19 cellular contexts compared by ENCODE assay signal in the genomic region with DNA sequence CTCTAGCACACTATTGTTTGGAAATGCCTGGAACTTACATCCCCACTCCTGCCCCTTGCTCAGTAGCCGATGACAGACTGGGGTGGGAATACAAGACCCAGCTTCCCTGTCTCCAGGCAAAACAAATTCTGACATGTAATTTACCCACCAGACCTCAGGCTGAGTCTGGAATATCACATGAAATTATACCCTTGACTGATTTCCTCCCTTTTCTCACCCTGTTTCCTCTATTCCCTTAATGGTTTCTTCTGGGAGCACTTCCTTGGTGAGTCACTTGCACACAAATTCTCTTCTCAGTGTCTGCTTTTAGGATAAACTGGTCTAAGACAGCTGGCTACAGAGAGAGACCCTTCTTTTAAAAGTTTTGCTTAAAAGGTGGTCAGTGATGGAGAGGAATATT.
DNase-seq lines count a peak whose midpoint lies in the region; ATAC-seq, FAIRE-seq and TF ChIP-seq lines count a peak whose summit lies in the region.
"Had no signal": no experiment of that assay in that cellular context is flagged by ENCODE, and none has a peak within 500 bp of the region (broad histone marks: within the 10 kb centered on the region; RNA-seq: fewer than 3 reads in every experiment).

No MANE protein-coding gene starts in this region.

- peak; percentile 54 for FAIRE-seq in A549 (lab: Jason Lieb, UNC)
- FAIRE-seq in bronchial epithelial cell (lab: Jason Lieb, UNC): no peak
- FAIRE-seq: GM12892, H1 had no signal

- POLR2A ChIA-PET in A549 (lab: Yijun Ruan, JAX): no interaction called here

- H3K4me1 ChIP-seq in A549: no peaks in the 10 kb centered on the region
- H3K4me1 ChIP-seq: Caco-2 had no signal

- ATAC-seq in A549: no peak
- ATAC-seq in GM21723 (IDR thresholded peaks at IDR 0.05; ENCODE audit: unreplicated experiment): no peak
- no peak for ATAC-seq in HG03354 (IDR thresholded peaks at IDR 0.05; ENCODE audit: poor library complexity, severe bottlenecking, unreplicated experiment)
- ATAC-seq: Panc1, Right ventricle myocardium inferior had no signal

- TF ChIP-seq RAD21 in A549 (conservative IDR thresholded peaks at IDR 0.05 in 1 of 2, IDR thresholded peaks at IDR 0.05 in 1 of 2): no peak

- WGBS in A549 (ENCODE audit: missing lambda C conversion rate): 72% methylated on average over 1 of the region's 1 CpG

- CTCF ChIA-PET in A549 (lab: Yijun Ruan, JAX): no interaction called here

- no peaks in the 10 kb centered on the region for H3K27me3 Mint-ChIP-seq in activated naive CD8-positive, alpha-beta T cell treated with anti-CD3 and anti-CD28 coated beads for 36 hours
- H3K27me3 Mint-ChIP-seq: CD4-positive, alpha-beta T cell had no signal

- H3K4me3 ChIP-seq in A549 (no peak overlapping the region), bronchial epithelial cell (ENCODE audit: low read depth, low read length) (no peak overlapping the region), kidney epithelial cell (ENCODE audit: low read depth, low read length) (no peak overlapping the region)

- no peak overlapping the region for H3K27ac ChIP-seq in A549
- H3K27ac ChIP-seq: 22Rv1, KMS-11 had no signal

- no peaks in the 10 kb centered on the region for H3K9me3 Mint-ChIP-seq in activated naive CD8-positive, alpha-beta T cell treated with anti-CD3 and anti-CD28 coated beads for 36 hours
- H3K9me3 Mint-ChIP-seq: CD4-positive, alpha-beta T cell had no signal

- H3K36me3 Mint-ChIP-seq in activated naive CD8-positive, alpha-beta T cell treated with anti-CD3 and anti-CD28 coated beads for 36 hours: no peaks in the 10 kb centered on the region

- TF ChIP-seq POLR2A in A549 (IDR thresholded peaks at IDR 0.05; ENCODE audit: low read length): no peak

- no peak for DNase-seq in A549 (ENCODE audit: low read depth in 1 of 2, low spot score in 1 of 2)
- peak; percentile 34 for DNase-seq in HT1080 (ENCODE audit: low read depth)
- peak; percentile 3 for DNase-seq in bronchial epithelial cell (ENCODE audit: low read depth)
- DNase-seq in kidney epithelial cell (ENCODE audit: low read depth): peak; percentile 38
- no peak for DNase-seq in NCI-H1930 (lab: John Stamatoyannopoulos, UW)
- DNase-seq in activated naive CD8-positive, alpha-beta T cell treated with anti-CD3 and anti-CD28 coated beads for 36 hours: no peak
- DNase-seq: Caco-2; CD4-positive, alpha-beta T cell; NCI-H2029; NCI-H446; NCI-H526 treated with DMSO at 0.1 percent for 48 hours had no signal

- no peak overlapping the region for H3K27ac Mint-ChIP-seq in activated naive CD8-positive, alpha-beta T cell treated with anti-CD3 and anti-CD28 coated beads for 36 hours
- H3K27ac Mint-ChIP-seq: CD4-positive, alpha-beta T cell had no signal

- no peaks in the 10 kb centered on the region for H3K4me1 Mint-ChIP-seq in activated naive CD8-positive, alpha-beta T cell treated with anti-CD3 and anti-CD28 coated beads for 36 hours

- H3K27me3 ChIP-seq in bronchial epithelial cell (ENCODE audit: control insufficient read depth, insufficient read depth, low read length): no peaks in the 10 kb centered on the region
- H3K27me3 ChIP-seq in kidney epithelial cell (ENCODE audit: control insufficient read depth, insufficient read depth, low read length): no peaks in the 10 kb centered on the region

- H3K36me3 ChIP-seq in bronchial epithelial cell (ENCODE audit: control insufficient read depth, insufficient read depth, low read length) (no peaks in the 10 kb centered on the region), kidney epithelial cell (ENCODE audit: control insufficient read depth, insufficient read depth, low read length) (no peaks in the 10 kb centered on the region)

- TF ChIP-seq CTCF in A549 (IDR thresholded peaks at IDR 0.05) (no peak), bronchial epithelial cell (IDR thresholded peaks at IDR 0.05; ENCODE audit: insufficient read depth, low read length, severe bottlenecking) (no peak), kidney epithelial cell (IDR thresholded peaks at IDR 0.05; ENCODE audit: insufficient read depth, low read length, poor library complexity, severe bottlenecking) (no peak)

- no peaks in the 10 kb centered on the region for H3K9me3 ChIP-seq in A549
- H3K9me3 ChIP-seq: Caco-2 had no signal

- H3K4me3 Mint-ChIP-seq in activated naive CD8-positive, alpha-beta T cell treated with anti-CD3 and anti-CD28 coated beads for 36 hours: no peak overlapping the region
- H3K4me3 Mint-ChIP-seq: CD4-positive, alpha-beta T cell had no signal

- TF ChIP-seq EP300 in A549 (IDR thresholded peaks at IDR 0.05): no peak

- H3K4me2 ChIP-seq in A549: no peak overlapping the region
- H3K4me2 ChIP-seq: KMS-11 had no signal

TF ChIP-seq in A549, 52 proteins besides CTCF, POLR2A, EP300 and RAD21:
- TF ChIP-seq, protein P1, sequence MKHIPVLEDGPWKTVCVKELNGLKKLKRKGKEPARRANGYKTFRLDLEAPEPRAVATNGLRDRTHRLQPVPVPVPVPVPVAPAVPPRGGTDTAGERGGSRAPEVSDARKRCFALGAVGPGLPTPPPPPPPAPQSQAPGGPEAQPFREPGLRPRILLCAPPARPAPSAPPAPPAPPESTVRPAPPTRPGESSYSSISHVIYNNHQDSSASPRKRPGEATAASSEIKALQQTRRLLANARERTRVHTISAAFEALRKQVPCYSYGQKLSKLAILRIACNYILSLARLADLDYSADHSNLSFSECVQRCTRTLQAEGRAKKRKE (CRISPR knock-in tag; IDR thresholded peaks at IDR 0.05; ENCODE audit: low read depth): no peak
- TF ChIP-seq SREBF2 (IDR thresholded peaks at IDR 0.05) (no peak), ZSCAN20 (CRISPR knock-in tag; IDR thresholded peaks at IDR 0.05) (no peak), HDAC2 (IDR thresholded peaks at IDR 0.05) (no peak), SMC3 (IDR thresholded peaks at IDR 0.05) (no peak), ZFP36 (IDR thresholded peaks at IDR 0.05; ENCODE audit: borderline replicate concordance, partially characterized antibody) (no peak), EHF (CRISPR knock-in tag; IDR thresholded peaks at IDR 0.05) (no peak), TP53 (CRISPR knock-in tag; IDR thresholded peaks at IDR 0.05) (no peak), CHD2 (IDR thresholded peaks at IDR 0.05; ENCODE audit: low read length, partially characterized antibody) (no peak), HOXB13 (CRISPR knock-in tag; IDR thresholded peaks at IDR 0.05; ENCODE audit: low read depth) (no peak), EHMT2 (IDR thresholded peaks at IDR 0.05; ENCODE audit: low read depth) (no peak), JUNB (IDR thresholded peaks at IDR 0.05) (no peak), HOXA7 (CRISPR knock-in tag; IDR thresholded peaks at IDR 0.05) (no peak), CBX8 (IDR thresholded peaks at IDR 0.05) (no peak), RCOR1 (IDR thresholded peaks at IDR 0.05; ENCODE audit: low read depth, low read length) (no peak), MAZ (IDR thresholded peaks at IDR 0.05; ENCODE audit: borderline replicate concordance, low read depth, low read length) (no peak), KDM5A (IDR thresholded peaks at IDR 0.05) (no peak)
- TF ChIP-seq, protein P2, sequence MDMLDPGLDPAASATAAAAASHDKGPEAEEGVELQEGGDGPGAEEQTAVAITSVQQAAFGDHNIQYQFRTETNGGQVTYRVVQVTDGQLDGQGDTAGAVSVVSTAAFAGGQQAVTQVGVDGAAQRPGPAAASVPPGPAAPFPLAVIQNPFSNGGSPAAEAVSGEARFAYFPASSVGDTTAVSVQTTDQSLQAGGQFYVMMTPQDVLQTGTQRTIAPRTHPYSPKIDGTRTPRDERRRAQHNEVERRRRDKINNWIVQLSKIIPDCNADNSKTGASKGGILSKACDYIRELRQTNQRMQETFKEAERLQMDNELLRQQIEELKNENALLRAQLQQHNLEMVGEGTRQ (IDR thresholded peaks at IDR 0.05): no peak
- TF ChIP-seq, protein P3, sequence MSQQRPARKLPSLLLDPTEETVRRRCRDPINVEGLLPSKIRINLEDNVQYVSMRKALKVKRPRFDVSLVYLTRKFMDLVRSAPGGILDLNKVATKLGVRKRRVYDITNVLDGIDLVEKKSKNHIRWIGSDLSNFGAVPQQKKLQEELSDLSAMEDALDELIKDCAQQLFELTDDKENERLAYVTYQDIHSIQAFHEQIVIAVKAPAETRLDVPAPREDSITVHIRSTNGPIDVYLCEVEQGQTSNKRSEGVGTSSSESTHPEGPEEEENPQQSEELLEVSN (IDR thresholded peaks at IDR 0.05; ENCODE audit: borderline replicate concordance, low read depth): no peak
- TF ChIP-seq, protein P4, sequence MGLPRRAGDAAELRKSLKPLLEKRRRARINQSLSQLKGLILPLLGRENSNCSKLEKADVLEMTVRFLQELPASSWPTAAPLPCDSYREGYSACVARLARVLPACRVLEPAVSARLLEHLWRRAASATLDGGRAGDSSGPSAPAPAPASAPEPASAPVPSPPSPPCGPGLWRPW (IDR thresholded peaks at IDR 0.05): no peak

Comparison
In these comparisons a context has a peak if more than half of its experiments do, and no peak if none do; other contexts are left out.
1. DNase-seq: peak in HT1080 (single experiment), bronchial epithelial cell (single experiment) and kidney epithelial cell (single experiment); none in A549 (0 of 2), NCI-H1930 (0 of 2) and activated naive CD8-positive, alpha-beta T cell treated with anti-CD3 and anti-CD28 coated beads for 36 hours (single experiment).